In the genomic region with DNA sequence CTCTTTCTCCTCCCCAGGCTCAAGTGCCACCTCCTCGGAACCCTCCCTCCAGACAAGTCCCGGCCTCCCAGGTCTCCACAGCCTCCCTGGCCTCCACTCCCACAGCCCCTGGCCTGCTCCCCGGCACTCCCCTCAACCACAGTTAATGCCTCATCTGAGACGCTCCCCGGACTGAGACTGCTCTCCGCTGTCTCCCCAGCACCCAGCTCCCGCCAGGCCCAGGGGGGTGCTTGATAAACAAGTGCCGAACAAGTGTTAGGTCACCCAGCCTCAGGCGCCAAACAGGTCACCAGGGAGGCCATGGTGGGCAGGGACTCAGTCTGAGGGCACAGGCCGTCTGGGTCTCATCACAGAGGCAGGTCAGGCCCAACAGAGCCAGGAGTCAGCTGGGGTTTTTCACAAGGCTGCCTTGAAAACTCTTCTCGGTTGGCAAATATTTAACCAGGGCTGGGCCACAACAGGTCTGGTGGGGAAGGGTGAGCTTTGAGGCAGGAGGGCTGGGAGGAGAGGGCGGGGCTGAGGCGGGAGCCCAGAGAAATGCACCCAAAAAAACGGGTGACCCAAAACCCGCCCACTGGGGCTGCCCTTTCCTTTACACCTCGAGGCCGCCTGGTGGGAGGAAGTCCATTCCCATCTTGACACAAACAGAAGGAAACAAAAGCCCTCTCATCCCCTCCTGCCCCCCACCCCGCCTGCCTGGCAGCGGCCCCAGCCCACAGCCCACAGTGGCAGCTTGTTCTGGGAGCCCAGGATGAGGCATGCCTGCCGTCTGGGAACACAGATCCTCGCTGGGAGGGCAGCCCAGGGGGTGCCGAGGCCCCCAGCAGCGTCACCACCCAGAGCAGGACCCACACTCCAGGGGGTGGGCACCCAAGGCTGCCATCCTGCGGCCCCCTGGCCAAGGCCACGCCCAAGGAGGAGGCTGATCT, we compare ENCODE assay signal across 1 cellular context.
TF ChIP-seq lines count a peak whose summit lies in the region.

No MANE protein-coding gene starts in this region.

TF ChIP-seq in HepG2, 621 proteins besides CTCF, POLR2A, EP300 and RAD21 (continued from another document and continues in another):
- no peak for TF ChIP-seq ZNF33A (CRISPR knock-in tag; IDR thresholded peaks at IDR 0.05; ENCODE audit: borderline replicate concordance)
- TF ChIP-seq ZNF720 (CRISPR knock-in tag; IDR thresholded peaks at IDR 0.05) = no peak
- no peak for TF ChIP-seq FOXK1 (CRISPR knock-in tag; IDR thresholded peaks at IDR 0.05; ENCODE audit: borderline replicate concordance, low read depth)
- TF ChIP-seq FOXK2 (IDR thresholded peaks at IDR 0.05) = no peak
- no peak for TF ChIP-seq ZNF44 (CRISPR knock-in tag; IDR thresholded peaks at IDR 0.05)
- TF ChIP-seq, protein P1, sequence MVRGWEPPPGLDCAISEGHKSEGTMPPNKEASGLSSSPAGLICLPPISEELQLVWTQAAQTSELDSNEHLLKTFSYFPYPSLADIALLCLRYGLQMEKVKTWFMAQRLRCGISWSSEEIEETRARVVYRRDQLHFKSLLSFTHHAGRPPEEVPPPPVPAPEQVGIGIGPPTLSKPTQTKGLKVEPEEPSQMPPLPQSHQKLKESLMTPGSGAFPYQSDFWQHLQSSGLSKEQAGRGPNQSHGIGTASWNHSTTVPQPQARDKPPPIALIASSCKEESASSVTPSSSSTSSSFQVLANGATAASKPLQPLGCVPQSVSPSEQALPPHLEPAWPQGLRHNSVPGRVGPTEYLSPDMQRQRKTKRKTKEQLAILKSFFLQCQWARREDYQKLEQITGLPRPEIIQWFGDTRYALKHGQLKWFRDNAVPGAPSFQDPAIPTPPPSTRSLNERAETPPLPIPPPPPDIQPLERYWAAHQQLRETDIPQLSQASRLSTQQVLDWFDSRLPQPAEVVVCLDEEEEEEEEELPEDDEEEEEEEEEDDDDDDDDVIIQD (CRISPR knock-in tag; IDR thresholded peaks at IDR 0.05; ENCODE audit: low read depth) = no peak
- TF ChIP-seq, protein P2, sequence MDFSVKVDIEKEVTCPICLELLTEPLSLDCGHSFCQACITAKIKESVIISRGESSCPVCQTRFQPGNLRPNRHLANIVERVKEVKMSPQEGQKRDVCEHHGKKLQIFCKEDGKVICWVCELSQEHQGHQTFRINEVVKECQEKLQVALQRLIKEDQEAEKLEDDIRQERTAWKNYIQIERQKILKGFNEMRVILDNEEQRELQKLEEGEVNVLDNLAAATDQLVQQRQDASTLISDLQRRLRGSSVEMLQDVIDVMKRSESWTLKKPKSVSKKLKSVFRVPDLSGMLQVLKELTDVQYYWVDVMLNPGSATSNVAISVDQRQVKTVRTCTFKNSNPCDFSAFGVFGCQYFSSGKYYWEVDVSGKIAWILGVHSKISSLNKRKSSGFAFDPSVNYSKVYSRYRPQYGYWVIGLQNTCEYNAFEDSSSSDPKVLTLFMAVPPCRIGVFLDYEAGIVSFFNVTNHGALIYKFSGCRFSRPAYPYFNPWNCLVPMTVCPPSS (IDR thresholded peaks at IDR 0.05) = no peak
- TF ChIP-seq PRPF4 (IDR thresholded peaks at IDR 0.05; ENCODE audit: low read depth, low read length, poor library complexity, severe bottlenecking) = no peak
- no peak for TF ChIP-seq KLF16 (CRISPR knock-in tag; IDR thresholded peaks at IDR 0.05)
- TF ChIP-seq ZNF260 (CRISPR knock-in tag; IDR thresholded peaks at IDR 0.05; ENCODE audit: borderline replicate concordance, low read depth) = no peak
- no peak for TF ChIP-seq KLF11 (CRISPR knock-in tag; IDR thresholded peaks at IDR 0.05)
- TF ChIP-seq MAZ (IDR thresholded peaks at IDR 0.05; ENCODE audit: borderline replicate concordance, low read depth, low read length) = 0 out of 2 replicates have a peak, but pooled peaks have one; percentile 44
- no peak; the same call in 1 of the 2 replicates for TF ChIP-seq MAZ (CRISPR knock-in tag; IDR thresholded peaks at IDR 0.05; ENCODE audit: low read depth)
- TF ChIP-seq, protein P3, sequence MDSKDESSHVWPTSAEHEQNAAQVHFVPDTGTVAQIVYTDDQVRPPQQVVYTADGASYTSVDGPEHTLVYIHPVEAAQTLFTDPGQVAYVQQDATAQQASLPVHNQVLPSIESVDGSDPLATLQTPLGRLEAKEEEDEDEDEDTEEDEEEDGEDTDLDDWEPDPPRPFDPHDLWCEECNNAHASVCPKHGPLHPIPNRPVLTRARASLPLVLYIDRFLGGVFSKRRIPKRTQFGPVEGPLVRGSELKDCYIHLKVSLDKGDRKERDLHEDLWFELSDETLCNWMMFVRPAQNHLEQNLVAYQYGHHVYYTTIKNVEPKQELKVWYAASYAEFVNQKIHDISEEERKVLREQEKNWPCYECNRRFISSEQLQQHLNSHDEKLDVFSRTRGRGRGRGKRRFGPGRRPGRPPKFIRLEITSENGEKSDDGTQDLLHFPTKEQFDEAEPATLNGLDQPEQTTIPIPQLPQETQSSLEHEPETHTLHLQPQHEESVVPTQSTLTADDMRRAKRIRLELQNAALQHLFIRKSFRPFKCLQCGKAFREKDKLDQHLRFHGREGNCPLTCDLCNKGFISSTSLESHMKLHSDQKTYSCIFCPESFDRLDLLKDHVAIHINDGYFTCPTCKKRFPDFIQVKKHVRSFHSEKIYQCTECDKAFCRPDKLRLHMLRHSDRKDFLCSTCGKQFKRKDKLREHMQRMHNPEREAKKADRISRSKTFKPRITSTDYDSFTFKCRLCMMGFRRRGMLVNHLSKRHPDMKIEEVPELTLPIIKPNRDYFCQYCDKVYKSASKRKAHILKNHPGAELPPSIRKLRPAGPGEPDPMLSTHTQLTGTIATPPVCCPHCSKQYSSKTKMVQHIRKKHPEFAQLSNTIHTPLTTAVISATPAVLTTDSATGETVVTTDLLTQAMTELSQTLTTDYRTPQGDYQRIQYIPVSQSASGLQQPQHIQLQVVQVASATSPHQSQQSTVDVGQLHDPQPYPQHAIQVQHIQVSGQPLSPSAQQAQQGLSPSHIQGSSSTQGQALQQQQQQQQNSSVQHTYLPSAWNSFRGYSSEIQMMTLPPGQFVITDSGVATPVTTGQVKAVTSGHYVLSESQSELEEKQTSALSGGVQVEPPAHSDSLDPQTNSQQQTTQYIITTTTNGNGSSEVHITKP (CRISPR knock-in tag; IDR thresholded peaks at IDR 0.05; ENCODE audit: low read depth) = peak; percentile 82
- TF ChIP-seq ZBTB3 (CRISPR knock-in tag; IDR thresholded peaks at IDR 0.05; ENCODE audit: borderline replicate concordance, low read depth) = no peak
- no peak for TF ChIP-seq JARID2 (CRISPR knock-in tag; IDR thresholded peaks at IDR 0.05; ENCODE audit: insufficient replicate concordance)
- TF ChIP-seq ZNF703 (CRISPR knock-in tag; IDR thresholded peaks at IDR 0.05; ENCODE audit: borderline replicate concordance) = no peak; the same call in 1 of the 2 replicates
- TF ChIP-seq RBAK (CRISPR knock-in tag; IDR thresholded peaks at IDR 0.05) = no peak
- TF ChIP-seq MZF1 (CRISPR knock-in tag; IDR thresholded peaks at IDR 0.05; ENCODE audit: borderline replicate concordance) = no peak
- TF ChIP-seq, protein P4, sequence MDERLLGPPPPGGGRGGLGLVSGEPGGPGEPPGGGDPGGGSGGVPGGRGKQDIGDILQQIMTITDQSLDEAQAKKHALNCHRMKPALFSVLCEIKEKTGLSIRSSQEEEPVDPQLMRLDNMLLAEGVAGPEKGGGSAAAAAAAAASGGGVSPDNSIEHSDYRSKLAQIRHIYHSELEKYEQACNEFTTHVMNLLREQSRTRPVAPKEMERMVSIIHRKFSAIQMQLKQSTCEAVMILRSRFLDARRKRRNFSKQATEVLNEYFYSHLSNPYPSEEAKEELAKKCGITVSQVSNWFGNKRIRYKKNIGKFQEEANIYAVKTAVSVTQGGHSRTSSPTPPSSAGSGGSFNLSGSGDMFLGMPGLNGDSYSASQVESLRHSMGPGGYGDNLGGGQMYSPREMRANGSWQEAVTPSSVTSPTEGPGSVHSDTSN (CRISPR knock-in tag; IDR thresholded peaks at IDR 0.05) = no peak
- TF ChIP-seq, protein P5, sequence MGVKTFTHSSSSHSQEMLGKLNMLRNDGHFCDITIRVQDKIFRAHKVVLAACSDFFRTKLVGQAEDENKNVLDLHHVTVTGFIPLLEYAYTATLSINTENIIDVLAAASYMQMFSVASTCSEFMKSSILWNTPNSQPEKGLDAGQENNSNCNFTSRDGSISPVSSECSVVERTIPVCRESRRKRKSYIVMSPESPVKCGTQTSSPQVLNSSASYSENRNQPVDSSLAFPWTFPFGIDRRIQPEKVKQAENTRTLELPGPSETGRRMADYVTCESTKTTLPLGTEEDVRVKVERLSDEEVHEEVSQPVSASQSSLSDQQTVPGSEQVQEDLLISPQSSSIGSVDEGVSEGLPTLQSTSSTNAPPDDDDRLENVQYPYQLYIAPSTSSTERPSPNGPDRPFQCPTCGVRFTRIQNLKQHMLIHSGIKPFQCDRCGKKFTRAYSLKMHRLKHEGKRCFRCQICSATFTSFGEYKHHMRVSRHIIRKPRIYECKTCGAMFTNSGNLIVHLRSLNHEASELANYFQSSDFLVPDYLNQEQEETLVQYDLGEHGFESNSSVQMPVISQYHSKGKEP (CRISPR knock-in tag; IDR thresholded peaks at IDR 0.05) = no peak
- 0 out of 2 replicates have a peak, but pooled peaks have one; percentile 47 for TF ChIP-seq ZNF572 (CRISPR knock-in tag; IDR thresholded peaks at IDR 0.05)
- peak; percentile 80; the same call in 1 of the 2 replicates for TF ChIP-seq RXRA (CRISPR knock-in tag; IDR thresholded peaks at IDR 0.05)
- no peak for TF ChIP-seq NFE2 (CRISPR knock-in tag; IDR thresholded peaks at IDR 0.05)
- no peak for TF ChIP-seq U2AF1 (optimal IDR thresholded peaks at IDR 0.05; ENCODE audit: low read depth, low read length)
- TF ChIP-seq, protein P6, sequence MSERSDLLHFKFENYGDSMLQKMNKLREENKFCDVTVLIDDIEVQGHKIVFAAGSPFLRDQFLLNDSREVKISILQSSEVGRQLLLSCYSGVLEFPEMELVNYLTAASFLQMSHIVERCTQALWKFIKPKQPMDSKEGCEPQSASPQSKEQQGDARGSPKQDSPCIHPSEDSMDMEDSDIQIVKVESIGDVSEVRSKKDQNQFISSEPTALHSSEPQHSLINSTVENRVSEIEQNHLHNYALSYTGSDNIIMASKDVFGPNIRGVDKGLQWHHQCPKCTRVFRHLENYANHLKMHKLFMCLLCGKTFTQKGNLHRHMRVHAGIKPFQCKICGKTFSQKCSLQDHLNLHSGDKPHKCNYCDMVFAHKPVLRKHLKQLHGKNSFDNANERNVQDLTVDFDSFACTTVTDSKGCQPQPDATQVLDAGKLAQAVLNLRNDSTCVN (CRISPR knock-in tag; IDR thresholded peaks at IDR 0.05; ENCODE audit: borderline replicate concordance) = no peak
- TF ChIP-seq REL (CRISPR knock-in tag; conservative IDR thresholded peaks at IDR 0.05) = no peak
- TF ChIP-seq SP2 (CRISPR knock-in tag; IDR thresholded peaks at IDR 0.05) = no peak
- TF ChIP-seq, protein P7, sequence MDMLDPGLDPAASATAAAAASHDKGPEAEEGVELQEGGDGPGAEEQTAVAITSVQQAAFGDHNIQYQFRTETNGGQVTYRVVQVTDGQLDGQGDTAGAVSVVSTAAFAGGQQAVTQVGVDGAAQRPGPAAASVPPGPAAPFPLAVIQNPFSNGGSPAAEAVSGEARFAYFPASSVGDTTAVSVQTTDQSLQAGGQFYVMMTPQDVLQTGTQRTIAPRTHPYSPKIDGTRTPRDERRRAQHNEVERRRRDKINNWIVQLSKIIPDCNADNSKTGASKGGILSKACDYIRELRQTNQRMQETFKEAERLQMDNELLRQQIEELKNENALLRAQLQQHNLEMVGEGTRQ (IDR thresholded peaks at IDR 0.05; ENCODE audit: low read depth, low read length) = no peak
- TF ChIP-seq, protein P7 (CRISPR knock-in tag; IDR thresholded peaks at IDR 0.05; ENCODE audit: borderline replicate concordance) = no peak
- no peak for TF ChIP-seq PHB2 (IDR thresholded peaks at IDR 0.05; ENCODE audit: partially characterized antibody)
- peak; percentile 17; the same call in 1 of the 2 replicates for TF ChIP-seq PCBP1 (IDR thresholded peaks at IDR 0.05; ENCODE audit: borderline replicate concordance, low read depth, low read length)
- TF ChIP-seq, protein P8, sequence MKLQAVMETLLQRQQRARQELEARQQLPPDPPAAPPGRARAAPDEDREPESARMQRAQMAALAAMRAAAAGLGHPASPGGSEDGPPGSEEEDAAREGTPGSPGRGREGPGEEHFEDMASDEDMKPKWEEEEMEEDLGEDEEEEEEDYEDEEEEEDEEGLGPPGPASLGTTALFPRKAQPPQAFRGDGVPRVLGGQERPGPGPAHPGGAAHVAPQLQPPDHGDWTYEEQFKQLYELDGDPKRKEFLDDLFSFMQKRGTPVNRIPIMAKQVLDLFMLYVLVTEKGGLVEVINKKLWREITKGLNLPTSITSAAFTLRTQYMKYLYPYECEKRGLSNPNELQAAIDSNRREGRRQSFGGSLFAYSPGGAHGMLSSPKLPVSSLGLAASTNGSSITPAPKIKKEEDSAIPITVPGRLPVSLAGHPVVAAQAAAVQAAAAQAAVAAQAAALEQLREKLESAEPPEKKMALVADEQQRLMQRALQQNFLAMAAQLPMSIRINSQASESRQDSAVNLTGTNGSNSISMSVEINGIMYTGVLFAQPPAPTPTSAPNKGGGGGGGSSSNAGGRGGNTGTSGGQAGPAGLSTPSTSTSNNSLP (IDR thresholded peaks at IDR 0.05; ENCODE audit: low read depth, low read length) = no peak
- 0 out of 2 replicates have a peak, but pooled peaks have one; percentile 18 for TF ChIP-seq ZMAT3 (CRISPR knock-in tag; conservative IDR thresholded peaks at IDR 0.05)
- TF ChIP-seq ATRX (CRISPR knock-in tag; IDR thresholded peaks at IDR 0.05; ENCODE audit: borderline replicate concordance) = no peak
- TF ChIP-seq CCAR2 (optimal IDR thresholded peaks at IDR 0.05; ENCODE audit: low read depth, low read length) = no peak
- TF ChIP-seq MED8 (CRISPR knock-in tag; IDR thresholded peaks at IDR 0.05; ENCODE audit: insufficient replicate concordance) = no peak
- TF ChIP-seq MYC (CRISPR knock-in tag; IDR thresholded peaks at IDR 0.05; ENCODE audit: borderline replicate concordance) = no peak
- TF ChIP-seq FIP1L1 (IDR thresholded peaks at IDR 0.05; ENCODE audit: borderline replicate concordance, insufficient read depth, low read depth, low read length) = no peak
- no peak for TF ChIP-seq SMAD9 (CRISPR knock-in tag; IDR thresholded peaks at IDR 0.05)
- TF ChIP-seq YY1 (IDR thresholded peaks at IDR 0.05; ENCODE audit: insufficient read depth, insufficient replicate concordance, low read depth, low read length) = no peak
- TF ChIP-seq ZNF143 (CRISPR knock-in tag; IDR thresholded peaks at IDR 0.05) = no peak
- TF ChIP-seq FOXM1 (CRISPR knock-in tag; IDR thresholded peaks at IDR 0.05) = no peak
- no peak for TF ChIP-seq FOSL1 (CRISPR knock-in tag; IDR thresholded peaks at IDR 0.05; ENCODE audit: borderline replicate concordance)
- TF ChIP-seq PRMT3 (CRISPR knock-in tag; IDR thresholded peaks at IDR 0.05; ENCODE audit: borderline replicate concordance, low read depth) = no peak
- no peak for TF ChIP-seq ZNF337 (CRISPR knock-in tag; IDR thresholded peaks at IDR 0.05; ENCODE audit: borderline replicate concordance, low read depth)
